ENCODE assay signal across 21 cellular contexts in genomic region chr17:19937522-19937921, GRCh38. TPM values are rescaled to one million over a fixed set of nuclear protein-coding genes. Genes with fewer than 3 reads are reported as not detected.
DNase-seq lines count a peak whose midpoint lies in the region; ATAC-seq, FAIRE-seq and TF ChIP-seq lines count a peak whose summit lies in the region.
"Had no signal": no experiment of that assay in that cellular context is flagged by ENCODE, and none has a peak within 500 bp of the region (broad histone marks: within the 10 kb centered on the region; RNA-seq: fewer than 3 reads in every experiment).

No MANE protein-coding gene starts in this region.

- peaks cover 4 to 20% (median 12%) of the 10 kb centered on the region in 7 donors for H3K4me1 Mint-ChIP-seq in naive thymus-derived CD4-positive, alpha-beta T cell
- H3K4me1 Mint-ChIP-seq in type B pancreatic cell (ENCODE audit: unreplicated experiment), result no peaks in the 10 kb centered on the region

- FAIRE-seq in pancreas (lab: Jason Lieb, UNC), result no peak
- FAIRE-seq: GM12892, HTR-8/SVneo had no signal

- H3K36me3 Mint-ChIP-seq in naive thymus-derived CD4-positive, alpha-beta T cell, result peaks cover 10 to 40% (median 16%) of the 10 kb centered on the region in 5 donors
- H3K36me3 Mint-ChIP-seq in type B pancreatic cell, result peaks cover 29% of the 10 kb centered on the region

- peak; percentile 91 for DNase-seq in LNCaP clone FGC (ENCODE audit: low read depth)
- no peak for DNase-seq in dorsolateral prefrontal cortex
- no peak for DNase-seq in pancreas
- DNase-seq in DMS153 (lab: John Stamatoyannopoulos, UW), result no peak
- DNase-seq in naive thymus-derived CD4-positive, alpha-beta T cell, result no peak
- no peak for DNase-seq in NCI-H2171 (lab: John Stamatoyannopoulos, UW)
- no peak for DNase-seq in type B pancreatic cell (ENCODE audit: extremely low spot score, unreplicated experiment)
- DNase-seq: CD4-positive, CD25-positive, alpha-beta regulatory T cell; DMS79 treated with DMSO at 0.1 percent for 48 hours; GDM1; KBM-7; NCI-H1105; NCI-H1694 treated with DMSO at 0.1 percent for 48 hours; NCI-H446 treated with DMSO at 0.1 percent for 48 hours; NCI-H774; Peyer's patch; SHP77 treated with DMSO at 0.1 percent for 48 hours had no signal

- H3K4me3 ChIP-seq in LNCaP clone FGC (ENCODE audit: low read depth, low read length) (no peak overlapping the region), dorsolateral prefrontal cortex (no peak overlapping the region), pancreas (no peak overlapping the region)
- H3K4me3 ChIP-seq in naive thymus-derived CD4-positive, alpha-beta T cell (ENCODE audit: low read length), result no peak overlapping the region
- H3K4me3 ChIP-seq: HAP-1, Peyer's patch had no signal

- 35 to 44% methylated on average over 2 of the region's 2 CpGs for WGBS in pancreas, 2 donors

- no peak overlapping the region for H3K4me3 Mint-ChIP-seq in naive thymus-derived CD4-positive, alpha-beta T cell
- H3K4me3 Mint-ChIP-seq in type B pancreatic cell, result no peak overlapping the region
- H3K4me3 Mint-ChIP-seq: CD4-positive, CD25-positive, alpha-beta regulatory T cell had no signal

- H3K4me1 ChIP-seq in pancreas, result peaks cover 0 to 19% (median 0%) of the 10 kb centered on the region in 3 donors
- no peaks in the 10 kb centered on the region for H3K4me1 ChIP-seq in naive thymus-derived CD4-positive, alpha-beta T cell (ENCODE audit: control insufficient read depth in 2 of 2, insufficient read depth in 2 of 2, low read length in 2 of 2)
- H3K4me1 ChIP-seq: Peyer's patch had no signal

- ATAC-seq in pancreas, result peak in 3 of 4 donors; percentile 43 to 80 (median 76)
- ATAC-seq in naive thymus-derived CD4-positive, alpha-beta T cell, result no peak

- TF ChIP-seq CTCF in 22Rv1 (IDR thresholded peaks at IDR 0.05), result no peak
- no peak for TF ChIP-seq CTCF in LNCaP clone FGC (IDR thresholded peaks at IDR 0.05; ENCODE audit: control insufficient read depth, extremely low read depth, insufficient read depth)
- TF ChIP-seq CTCF in dorsolateral prefrontal cortex (IDR thresholded peaks at IDR 0.05 in 54 of 56, conservative IDR thresholded peaks at IDR 0.05 in 2 of 56; ENCODE audit: low read depth in 1 of 56, partially characterized antibody in 56 of 56), result no peak
- no peak for TF ChIP-seq CTCF in pancreas (IDR thresholded peaks at IDR 0.05)
- TF ChIP-seq CTCF in type B pancreatic cell (conservative IDR thresholded peaks at IDR 0.05), result no peak

- no peaks in the 10 kb centered on the region for H3K9me3 ChIP-seq in pancreas
- no peaks in the 10 kb centered on the region for H3K9me3 ChIP-seq in naive thymus-derived CD4-positive, alpha-beta T cell (ENCODE audit: control insufficient read depth in 2 of 3, low read length in 3 of 3)
- H3K9me3 ChIP-seq: HAP-1, Peyer's patch had no signal

- POLR2A ChIA-PET in naive thymus-derived CD4-positive, alpha-beta T cell (lab: Charles Lee), result no interaction called here

- peaks cover 5 to 21% (median 10%) of the 10 kb centered on the region in 3 donors for H3K36me3 ChIP-seq in pancreas
- H3K36me3 ChIP-seq in naive thymus-derived CD4-positive, alpha-beta T cell (ENCODE audit: control insufficient read depth in 2 of 3, insufficient read depth in 3 of 3, low read length in 3 of 3), result peaks cover 4 to 63% (median 23%) of the 10 kb centered on the region in 3 experiments

- H3K27ac ChIP-seq in 22Rv1 (peak overlapping the region; percentile 68), dorsolateral prefrontal cortex (peak overlapping the region in 40 of 59 donors; percentile 9 to 83 (median 62)), pancreas (no peak overlapping the region)
- no peak overlapping the region for H3K27ac ChIP-seq in naive thymus-derived CD4-positive, alpha-beta T cell (ENCODE audit: low read depth, low read length)
- H3K27ac ChIP-seq: Peyer's patch had no signal

- no peaks in the 10 kb centered on the region for H3K27me3 Mint-ChIP-seq in naive thymus-derived CD4-positive, alpha-beta T cell
- H3K27me3 Mint-ChIP-seq in type B pancreatic cell, result no peaks in the 10 kb centered on the region
- H3K27me3 Mint-ChIP-seq: CD4-positive, CD25-positive, alpha-beta regulatory T cell had no signal

- no peaks in the 10 kb centered on the region for H3K27me3 ChIP-seq in dorsolateral prefrontal cortex
- no peaks in the 10 kb centered on the region for H3K27me3 ChIP-seq in pancreas
- H3K27me3 ChIP-seq in naive thymus-derived CD4-positive, alpha-beta T cell (ENCODE audit: control insufficient read depth in 2 of 2, insufficient read depth in 2 of 2, low read length in 2 of 2), result no peaks in the 10 kb centered on the region
- H3K27me3 ChIP-seq: Peyer's patch had no signal

- CTCF ChIA-PET in naive thymus-derived CD4-positive, alpha-beta T cell (lab: Charles Lee), result interaction anchor here (1.2 kb wide), 1 partner anchor 171 kb away, joined by 5 read pairs; no protein-coding TSS in a partner anchor

- no peaks in the 10 kb centered on the region for H3K9me3 Mint-ChIP-seq in naive thymus-derived CD4-positive, alpha-beta T cell
- H3K9me3 Mint-ChIP-seq in type B pancreatic cell, result no peaks in the 10 kb centered on the region
- H3K9me3 Mint-ChIP-seq: CD4-positive, CD25-positive, alpha-beta regulatory T cell had no signal

- H3K27ac Mint-ChIP-seq in naive thymus-derived CD4-positive, alpha-beta T cell, result no peak overlapping the region
- H3K27ac Mint-ChIP-seq in type B pancreatic cell, result no peak overlapping the region

- intact Hi-C loops in dorsolateral prefrontal cortex (cut with DNase I), result no loop called here
- intact Hi-C loops in pancreas (cut with DNase I), result no loop called here
- intact Hi-C loops in naive thymus-derived CD4-positive, alpha-beta T cell (cut with micrococcal nuclease), result no loop called here

RNA-seq across cellular contexts. Expression of gene AKAP10, which starts 40.1 kb away (rescaled TPM):
- total RNA-seq in dorsolateral prefrontal cortex, result 10 to 100 TPM; 47.3 to 84.2 (median 63.2) TPM
- total RNA-seq in pancreas, result 10 to 100 TPM; 10.7 to 25.5 (median 12.8) TPM
- 1 to 10 TPM; 4.0 to 7.5 TPM for polyA plus RNA-seq in pancreas
- total RNA-seq in naive thymus-derived CD4-positive, alpha-beta T cell, result 10 to 100 TPM; 40.5 to 69.0 (median 51.0) TPM
- 10 to 100 TPM; 17.0 to 34.2 TPM for polyA plus RNA-seq in naive thymus-derived CD4-positive, alpha-beta T cell
- total RNA-seq in type B pancreatic cell (ENCODE audit: low replicate concordance), result 30.3 and 31.3 TPM in 2 replicates

Comparison
In these comparisons a context has a peak if more than half of its experiments do, and no peak if none do; other contexts are left out.
1. H3K27ac ChIP-seq: peak in 22Rv1 (single experiment) and dorsolateral prefrontal cortex (40 of 59); none in pancreas (0 of 4) and naive thymus-derived CD4-positive, alpha-beta T cell (single experiment).